10 cellular contexts compared by ENCODE assay signal in genomic region chr20:25336561-25337422, GRCh38. TPM values are rescaled to one million over a fixed set of nuclear protein-coding genes. Genes with fewer than 3 reads are reported as not detected.
DNase-seq lines count a peak whose midpoint lies in the region; ATAC-seq and TF ChIP-seq lines count a peak whose summit lies in the region.
"Had no signal": no experiment of that assay in that cellular context is flagged by ENCODE, and none has a peak within 500 bp of the region (broad histone marks: within the 10 kb centered on the region; RNA-seq: fewer than 3 reads in every experiment).

No MANE protein-coding gene starts in this region.

- H3K4me1 Mint-ChIP-seq in WTC11 = peaks cover 32% of the 10 kb centered on the region
- H3K4me1 Mint-ChIP-seq in T-cell = peaks cover 9 to 23% (median 18%) of the 10 kb centered on the region in 3 donors

- peaks cover 6% of the 10 kb centered on the region for H3K9me3 Mint-ChIP-seq in WTC11
- peaks cover 0 to 2% (median 0%) of the 10 kb centered on the region in 3 donors for H3K9me3 Mint-ChIP-seq in T-cell

- peak overlapping the region; percentile 72 for H3K27ac Mint-ChIP-seq in WTC11
- no peak overlapping the region for H3K27ac Mint-ChIP-seq in T-cell

- H3K27me3 ChIP-seq in right cardiac atrium (ENCODE audit: control insufficient read depth, insufficient read depth) (no peaks in the 10 kb centered on the region), thyroid gland (no peaks in the 10 kb centered on the region)
- H3K27me3 ChIP-seq: BLaER1 had no signal

- no peak for TF ChIP-seq CTCF in WTC11 (IDR thresholded peaks at IDR 0.05)
- peak in 3 of 6 experiments; percentile 38 to 42 (median 42) for TF ChIP-seq CTCF in thyroid gland (IDR thresholded peaks at IDR 0.05)

- no peaks in the 10 kb centered on the region for H3K9me3 ChIP-seq in right cardiac atrium (ENCODE audit: control insufficient read depth, low read length)
- no peaks in the 10 kb centered on the region for H3K9me3 ChIP-seq in thyroid gland

- ATAC-seq in WTC11 (peak; percentile 87), right cardiac atrium (peak; percentile 31 to 78), T-cell (replicated peaks in 1 of 4) (no peak), HG03378 (IDR thresholded peaks at IDR 0.05; ENCODE audit: unreplicated experiment) (no peak)

- H3K4me3 ChIP-seq in right cardiac atrium (ENCODE audit: low read length) (no peak overlapping the region), thyroid gland (replicated peaks in 1 of 3) (no peak overlapping the region)
- H3K4me3 ChIP-seq: BLaER1 had no signal

- H3K4me3 Mint-ChIP-seq in WTC11 (no peak overlapping the region), T-cell (no peak overlapping the region)

- H3K36me3 Mint-ChIP-seq in WTC11 (peaks cover 12% of the 10 kb centered on the region), T-cell (peaks cover 24% of the 10 kb centered on the region)

- POLR2A ChIA-PET in WTC11 (lab: Charles Lee) = interaction anchor here (0.6 kb wide), 1 partner anchor 86 kb away, joined by 3 read pairs; no protein-coding TSS in a partner anchor
- POLR2A ChIA-PET in T-cell (lab: Charles Lee) = interaction anchor here in 1 of 2 donors (0.7 kb wide), 1 partner anchor 249 kb away, joined by 3 read pairs; no protein-coding TSS in a partner anchor

- TF ChIP-seq POLR2A in thyroid gland (IDR thresholded peaks at IDR 0.05) = no peak

- intact Hi-C loops in right cardiac atrium (cut with DNase I) = no loop called here
- intact Hi-C loops in thyroid gland (cut with DNase I) = no loop called here

- WGBS in right cardiac atrium = 78% methylated on average over 17 of the region's 17 CpGs
- WGBS in thyroid gland, 2 donors = 81 to 86% methylated on average over 17 of the region's 17 CpGs

- DNase-seq in NCI-H82 (lab: John Stamatoyannopoulos, UW) (peak; percentile 48), NCI-H82 treated with DMSO at 0.1 percent for 48 hours (lab: John Stamatoyannopoulos, UW; ENCODE audit: unreplicated experiment) (no peak), WTC11 (ENCODE audit: low spot score) (peak; percentile 53), right cardiac atrium (no peak), thyroid gland (peak; percentile 20 to 24), T-cell (no peak), RPMI8226 (no peak)
- DNase-seq: NCI-H1436 treated with DMSO at 0.1 percent for 48 hours had no signal

- CTCF ChIA-PET in WTC11 (lab: Charles Lee) = interaction anchor here (0.6 to 3.9 kb wide), 21 partner anchors 9 to 121 kb away, joined by 3 to 51 read pairs (median 4); partner anchors contain the start of genes ABHD12 and GINS1
- CTCF ChIA-PET in T-cell (lab: Charles Lee) = interaction anchor here (0.6 kb wide), 2 partner anchors 15 to 1060 kb away, joined by 3 read pairs; no protein-coding TSS in a partner anchor

- no peaks in the 10 kb centered on the region for H3K36me3 ChIP-seq in thyroid gland

- H3K27ac ChIP-seq in right cardiac atrium (ENCODE audit: low read length) = no peak overlapping the region
- H3K27ac ChIP-seq in thyroid gland = peak overlapping the region in 1 of 3 donors; percentile 21
- H3K27ac ChIP-seq: BLaER1 had no signal

- H3K27me3 Mint-ChIP-seq in WTC11 (ENCODE audit: low read depth) = no peaks in the 10 kb centered on the region
- no peaks in the 10 kb centered on the region for H3K27me3 Mint-ChIP-seq in T-cell

- peaks cover 3% of the 10 kb centered on the region for H3K4me1 ChIP-seq in right cardiac atrium (ENCODE audit: control insufficient read depth, insufficient read depth, low read length)
- H3K4me1 ChIP-seq in thyroid gland = peaks cover 29 to 32% of the 10 kb centered on the region in 2 donors

TF ChIP-seq in WTC11, 78 proteins besides CTCF, POLR2A, EP300 and RAD21:
- TF ChIP-seq HMGXB4 (CRISPR knock-in tag; IDR thresholded peaks at IDR 0.05) (no peak), IRF2 (CRISPR knock-in tag; IDR thresholded peaks at IDR 0.05; ENCODE audit: borderline replicate concordance, low read depth) (no peak), SOX15 (CRISPR knock-in tag; IDR thresholded peaks at IDR 0.05) (no peak), ZBTB21 (CRISPR knock-in tag; IDR thresholded peaks at IDR 0.05; ENCODE audit: borderline replicate concordance) (no peak), TP53 (CRISPR knock-in tag; IDR thresholded peaks at IDR 0.05) (no peak), USF1 (CRISPR knock-in tag; IDR thresholded peaks at IDR 0.05) (no peak)

RNA-seq across cellular contexts. Expression of gene ABHD12, which starts 53.8 kb away (rescaled TPM):
- total RNA-seq in WTC11 (2021) (63.1 to 68.7 TPM (median 68.2 TPM) in 3 replicates), right cardiac atrium (10 to 100 TPM; 22.6 to 28.3 (median 26.0) TPM), thyroid gland (100 to 1,000 TPM; 103 to 212 (median 179) TPM), T-cell (10 to 100 TPM; 19.5 to 27.7 (median 22.1) TPM)
- 25.3 TPM for polyA plus RNA-seq in right cardiac atrium

Comparison
In these comparisons a context has a peak if more than half of its experiments do, and no peak if none do; other contexts are left out.
1. DNase-seq: peak in NCI-H82 (single experiment), WTC11 (single experiment) and thyroid gland (2 of 2); none in NCI-H82 treated with DMSO at 0.1 percent for 48 hours (single experiment), right cardiac atrium (0 of 3), T-cell (0 of 34) and RPMI8226 (single experiment).
2. ATAC-seq: peak in WTC11 (single experiment) and right cardiac atrium (2 of 2); none in T-cell (0 of 4) and HG03378 (single experiment).